In the genomic region with DNA sequence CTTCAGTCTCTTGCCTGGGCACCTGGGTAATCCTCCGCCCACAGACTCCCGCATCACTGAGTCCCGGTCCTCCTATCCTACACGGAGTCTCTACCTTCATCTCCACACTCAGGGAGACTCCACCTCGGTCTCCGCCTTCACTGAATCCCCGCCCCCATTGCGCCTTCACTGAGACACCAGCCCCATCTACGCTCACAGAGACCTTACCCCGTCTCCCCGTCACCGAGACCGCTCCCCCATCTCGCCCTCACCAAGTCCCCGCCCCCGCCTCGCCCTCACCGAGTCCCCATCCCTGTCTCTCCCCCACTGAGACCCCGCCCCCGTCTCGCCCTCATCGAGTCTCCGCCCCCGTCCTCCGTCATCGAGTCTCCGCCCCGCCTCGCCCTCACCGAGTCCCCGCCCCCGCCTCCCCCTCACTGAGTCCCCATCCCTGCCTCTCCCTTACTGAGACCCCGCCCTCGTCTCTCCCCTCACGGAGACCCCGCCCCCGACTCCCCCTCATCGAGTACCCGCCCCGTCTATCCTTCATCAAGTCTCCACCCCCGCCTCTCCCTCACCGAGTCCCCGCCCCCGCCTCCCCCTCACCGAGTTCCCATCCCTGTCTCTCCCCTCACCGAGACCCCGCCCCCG, we compare ENCODE assay signal across 8 cellular contexts. TPM values are rescaled to one million over a fixed set of nuclear protein-coding genes. Genes with fewer than 3 reads are reported as not detected.
DNase-seq lines count a peak whose midpoint lies in the region; ATAC-seq, FAIRE-seq and TF ChIP-seq lines count a peak whose summit lies in the region.

No MANE protein-coding gene starts in this region.

- H3K4me1 ChIP-seq in HUES48 (ENCODE audit: control insufficient read depth, insufficient read depth, low read length) (peaks cover 5% of the 10 kb centered on the region; the same call in 1 of the 2 replicates), OCI-LY7 (ENCODE audit: insufficient read depth, low read length, poor library complexity, severe bottlenecking) (peaks cover 15% of the 10 kb centered on the region), mucosa of descending colon (ENCODE audit: low read depth) (peaks cover 6% of the 10 kb centered on the region)

- no peaks in the 10 kb centered on the region for H3K27me3 Mint-ChIP-seq in activated T-cell treated with anti-CD3 and anti-CD28 coated beads, Interleukin-2, amount 50 U/mL, for 24 hours

- H3K36me3 ChIP-seq in HUES48 (ENCODE audit: control insufficient read depth, insufficient read depth, low read length) = no peaks in the 10 kb centered on the region
- H3K36me3 ChIP-seq in OCI-LY7 (ENCODE audit: insufficient read depth, low read length) = no peaks in the 10 kb centered on the region
- no peaks in the 10 kb centered on the region for H3K36me3 ChIP-seq in mucosa of descending colon (ENCODE audit: low read depth)

- H3K27ac Mint-ChIP-seq in activated T-cell treated with anti-CD3 and anti-CD28 coated beads, Interleukin-2, amount 50 U/mL, for 24 hours = peak overlapping the region; percentile 95

- TF ChIP-seq CTCF in OCI-LY7 (conservative IDR thresholded peaks at IDR 0.05; ENCODE audit: low read length) (no peak), mucosa of descending colon (IDR thresholded peaks at IDR 0.05) (no peak)

- intact Hi-C loops in OCI-LY7 (cut with micrococcal nuclease; ENCODE audit: unreplicated experiment) = loop anchor here (1.0 to 10.0 kb wide), 3 partner anchors 28 to 477 kb away; a partner anchor contains a TSS
- intact Hi-C loops in mucosa of descending colon (cut with DNase I, micrococcal nuclease) = loop anchor here in 1 of 2 donors (10.0 kb wide), 2 partner anchors 167 to 587 kb away; a partner anchor contains a TSS

- ATAC-seq in mucosa of descending colon = peak; percentile 77
- ATAC-seq in GM19463 (IDR thresholded peaks at IDR 0.05; ENCODE audit: unreplicated experiment) = no peak

- H3K9ac ChIP-seq in HUES48 (ENCODE audit: low read depth, low read length) = no peak overlapping the region

- peak overlapping the region; percentile 81 for H3K4me3 Mint-ChIP-seq in activated T-cell treated with anti-CD3 and anti-CD28 coated beads, Interleukin-2, amount 50 U/mL, for 24 hours

- CTCF ChIA-PET in OCI-LY7 (lab: Charles Lee; ENCODE audit: unreplicated experiment) = no interaction called here

- peak overlapping the region; percentile 64 for H3K27ac ChIP-seq in HUES48 (ENCODE audit: low read depth, low read length)
- peak overlapping the region; percentile 55 for H3K27ac ChIP-seq in OCI-LY7 (ENCODE audit: low read depth, low read length, poor library complexity, severe bottlenecking)

- H3K4me3 ChIP-seq in HUES48 (ENCODE audit: low read depth, low read length) (peak overlapping the region; percentile 71), OCI-LY7 (ENCODE audit: low read depth, low read length, poor library complexity, severe bottlenecking) (peak overlapping the region; percentile 71), mucosa of descending colon (peak overlapping the region; percentile 14)

- H3K9me3 ChIP-seq in HUES48 (ENCODE audit: control insufficient read depth, insufficient read depth, low read length) (no peaks in the 10 kb centered on the region), OCI-LY7 (ENCODE audit: low read length) (no peaks in the 10 kb centered on the region), mucosa of descending colon (no peaks in the 10 kb centered on the region)

- H3K36me3 Mint-ChIP-seq in activated T-cell treated with anti-CD3 and anti-CD28 coated beads, Interleukin-2, amount 50 U/mL, for 24 hours (ENCODE audit: low read depth) = peaks cover 5% of the 10 kb centered on the region

- peak; percentile 86 for FAIRE-seq in GM12891 (lab: Jason Lieb, UNC)

- peak overlapping the region; percentile 58 for H3K4me2 ChIP-seq in OCI-LY7 (ENCODE audit: low read length)

- TF ChIP-seq POLR2A in GM12891 (IDR thresholded peaks at IDR 0.05; ENCODE audit: low read depth, low read length) = no peak
- no peak for TF ChIP-seq POLR2A in erythroblast (IDR thresholded peaks at IDR 0.05; ENCODE audit: low read length)

- no peaks in the 10 kb centered on the region for H3K9me2 ChIP-seq in OCI-LY7 (ENCODE audit: insufficient read depth, low read length)

- peaks cover 6% of the 10 kb centered on the region for H3K9me3 Mint-ChIP-seq in activated T-cell treated with anti-CD3 and anti-CD28 coated beads, Interleukin-2, amount 50 U/mL, for 24 hours

- H3K27me3 ChIP-seq in HUES48 (ENCODE audit: control insufficient read depth, insufficient read depth, low read length) = no peaks in the 10 kb centered on the region

- no peaks in the 10 kb centered on the region for H3K79me2 ChIP-seq in OCI-LY7 (ENCODE audit: insufficient read depth, low read depth, low read length)

- peak overlapping the region; percentile 77; the same call in 1 of the 2 replicates for H2AFZ ChIP-seq in OCI-LY7 (ENCODE audit: low read length)

- BruUV-seq in OCI-LY7 (replicated peaks; lab: Mats Ljungman, UMichigan) = no TSS peak

- H4K20me1 ChIP-seq in OCI-LY7 (ENCODE audit: insufficient read depth, low read length) = no peaks in the 10 kb centered on the region

- peaks cover 27% of the 10 kb centered on the region for H3K4me1 Mint-ChIP-seq in activated T-cell treated with anti-CD3 and anti-CD28 coated beads, Interleukin-2, amount 50 U/mL, for 24 hours (ENCODE audit: low read depth)

- POLR2A ChIA-PET in OCI-LY7 (lab: Charles Lee) = no interaction called here

- peak; percentile 64 for DNase-seq in GM12891 (ENCODE audit: insufficient read length, low spot score)
- peak; percentile 96 for DNase-seq in OCI-LY7 (ENCODE audit: low spot score)
- peak; percentile 91 for DNase-seq in activated T-cell treated with anti-CD3 and anti-CD28 coated beads, Interleukin-2, amount 50 U/mL, for 24 hours
- DNase-seq in erythroblast (lab: John Stamatoyannopoulos, UW) = peak; percentile 93 to 97
- DNase-seq in mucosa of descending colon = peak; percentile 97 to 99 (median 98)
- DNase-seq in stimulated activated CD8-positive, alpha-beta memory T cell treated with anti-CD3 and anti-CD28 coated beads, Interleukin-15, amount 100 ng/mL, for 48 hours (ENCODE audit: low read depth in 2 of 2) = peak; percentile 81 to 85

TF ChIP-seq in GM12891, 5 proteins besides CTCF, POLR2A, EP300 and RAD21:
- no peak for TF ChIP-seq POLR2AphosphoS5 (IDR thresholded peaks at IDR 0.05; ENCODE audit: low read depth, low read length)
- no peak for TF ChIP-seq POU2F2 (IDR thresholded peaks at IDR 0.05; ENCODE audit: low read depth, low read length)
- no peak for TF ChIP-seq TAF1 (IDR thresholded peaks at IDR 0.05; ENCODE audit: low read depth, low read length)
- TF ChIP-seq PAX5 (IDR thresholded peaks at IDR 0.05; ENCODE audit: insufficient read depth, low read length, severe bottlenecking) = no peak
- no peak for TF ChIP-seq SPI1 (IDR thresholded peaks at IDR 0.05; ENCODE audit: low read depth, low read length)

RNA-seq across cellular contexts. Expression of a gene that starts 23.1 kb away (rescaled TPM):
- polyA plus RNA-seq in GM12891 (2012; ENCODE audit: low read depth, missing spikeins) = 3.2 TPM
- total RNA-seq in OCI-LY7 (2014; rRNA removed; shearing (Covaris generic)) = 10.6 and 11.7 TPM in 2 replicates
- total RNA-seq in OCI-LY7 (2022) = 10.9 and 16.6 TPM in 2 replicates
- 10 to 100 TPM; 13.4 to 22.1 (median 20.2) TPM for total RNA-seq in mucosa of descending colon

RNA-seq across cellular contexts. Expression of a gene that starts 27.2 kb away (rescaled TPM):
- 16.8 TPM for polyA plus RNA-seq in GM12891 (2012; ENCODE audit: low read depth, missing spikeins)
- 22.3 and 38.7 TPM in 2 replicates for total RNA-seq in OCI-LY7 (2014; rRNA removed; shearing (Covaris generic))
- total RNA-seq in OCI-LY7 (2022) = 40.6 and 44.4 TPM in 2 replicates
- total RNA-seq in mucosa of descending colon = 10 to 100 TPM; 25.7 to 36.1 (median 31.3) TPM

RNA-seq across cellular contexts. Expression of a gene that starts 36.1 kb away (rescaled TPM):
- 819 TPM for polyA plus RNA-seq in GM12891 (2012; ENCODE audit: low read depth, missing spikeins)
- total RNA-seq in OCI-LY7 (2014; rRNA removed; shearing (Covaris generic)) = 162 and 249 TPM in 2 replicates
- total RNA-seq in OCI-LY7 (2022) = 271 and 323 TPM in 2 replicates
- total RNA-seq in mucosa of descending colon = 100 to 1,000 TPM; 244 to 293 (median 271) TPM

RNA-seq across cellular contexts. Expression of a gene that starts 43.5 kb away (rescaled TPM):
- polyA plus RNA-seq in GM12891 (2012; ENCODE audit: low read depth, missing spikeins) = 79.7 TPM
- total RNA-seq in OCI-LY7 (2014; rRNA removed; shearing (Covaris generic)) = 131 and 137 TPM in 2 replicates
- total RNA-seq in OCI-LY7 (2022) (86.4 and 86.9 TPM in 2 replicates), mucosa of descending colon (10 to 100 TPM; 44.5 to 64.2 (median 52.5) TPM)

Comparison
In these comparisons a context has a peak if more than half of its experiments do, and no peak if none do; other contexts are left out.
1. H3K4me3 ChIP-seq: peak in every context shown above with its lines; median percentile 71 in HUES48; 71 in OCI-LY7; 14 in mucosa of descending colon.